ENCODE assay signal across 8 cellular contexts in genomic region chr17:74738051-74738996, GRCh38. TPM values are rescaled to one million over a fixed set of nuclear protein-coding genes. Genes with fewer than 3 reads are reported as not detected.
DNase-seq lines count a peak whose midpoint lies in the region; ATAC-seq and TF ChIP-seq lines count a peak whose summit lies in the region.

No MANE protein-coding gene starts in this region.

- H3K27me3 Mint-ChIP-seq in activated T-helper 17 cell treated with anti-CD3 and anti-CD28 coated beads, Interleukin-2, amount 50 U/mL, for 72 hours: no peaks in the 10 kb centered on the region

- H3K36me3 Mint-ChIP-seq in activated T-helper 17 cell treated with anti-CD3 and anti-CD28 coated beads, Interleukin-2, amount 50 U/mL, for 72 hours (ENCODE audit: low read depth): no peaks in the 10 kb centered on the region

- no peaks in the 10 kb centered on the region for H3K9me3 Mint-ChIP-seq in activated T-helper 17 cell treated with anti-CD3 and anti-CD28 coated beads, Interleukin-2, amount 50 U/mL, for 72 hours

- H3K79me2 ChIP-seq in DND-41 (ENCODE audit: insufficient read depth, low read length): peaks cover 8% of the 10 kb centered on the region
- no peaks in the 10 kb centered on the region for H3K79me2 ChIP-seq in OCI-LY3 (ENCODE audit: low read length)

- H3K36me3 ChIP-seq in DND-41 (ENCODE audit: insufficient read depth, low read length): no peaks in the 10 kb centered on the region; the same call in 1 of the 2 replicates
- no peaks in the 10 kb centered on the region for H3K36me3 ChIP-seq in OCI-LY3 (replicated peaks; ENCODE audit: low read depth, low read length)
- no peaks in the 10 kb centered on the region for H3K36me3 ChIP-seq in left lung
- H3K36me3 ChIP-seq in gastrocnemius medialis: no peaks in the 10 kb centered on the region

- TF ChIP-seq POLR2A in gastrocnemius medialis (IDR thresholded peaks at IDR 0.05): no peak

- peak overlapping the region; percentile 82 for H3K4me3 Mint-ChIP-seq in activated T-helper 17 cell treated with anti-CD3 and anti-CD28 coated beads, Interleukin-2, amount 50 U/mL, for 72 hours

- peaks cover 31% of the 10 kb centered on the region for H3K4me1 Mint-ChIP-seq in activated T-helper 17 cell treated with anti-CD3 and anti-CD28 coated beads, Interleukin-2, amount 50 U/mL, for 72 hours

- DNase-seq in DND-41: peak; percentile 97
- no peak for DNase-seq in left lung
- peak; percentile 72 for DNase-seq in stimulated activated naive CD4-positive, alpha-beta T cell treated with Interleukin-2 at 50 U/mL for 16 hours (lab: John Stamatoyannopoulos, UW)
- no peak for DNase-seq in glomerular visceral epithelial cell (ENCODE audit: extremely low spot score)
- no peak for DNase-seq in gastrocnemius medialis

- peak overlapping the region; percentile 58; the same call in 1 of the 2 replicates for H2AFZ ChIP-seq in DND-41 (ENCODE audit: low read depth, low read length)
- H2AFZ ChIP-seq in OCI-LY3 (ENCODE audit: low read depth, low read length): 0 out of 2 replicates have a peak overlapping the region, but pooled peaks have one; percentile 39

- H3K27me3 ChIP-seq in DND-41 (ENCODE audit: insufficient read depth, low read length, poor library complexity) (no peaks in the 10 kb centered on the region), OCI-LY3 (ENCODE audit: low read depth, low read length) (peaks cover 18% of the 10 kb centered on the region), left lung (peaks cover 21 to 60% of the 10 kb centered on the region in 2 donors), gastrocnemius medialis (peaks cover 58 to 78% (median 61%) of the 10 kb centered on the region in 3 donors)

- no peaks in the 10 kb centered on the region for H3K9me3 ChIP-seq in DND-41 (ENCODE audit: insufficient read depth, low read length, severe bottlenecking)
- no peaks in the 10 kb centered on the region for H3K9me3 ChIP-seq in OCI-LY3 (ENCODE audit: insufficient read depth, low read length)
- H3K9me3 ChIP-seq in left lung: no peaks in the 10 kb centered on the region
- no peaks in the 10 kb centered on the region for H3K9me3 ChIP-seq in gastrocnemius medialis

- intact Hi-C loops in left lung (cut with DNase I): loop anchor here in 1 of 2 donors (5.0 kb wide), 1 partner anchor 81 kb away; no protein-coding TSS in a partner anchor
- intact Hi-C loops in gastrocnemius medialis (cut with DNase I; ENCODE audit: low total_unique reads): no loop called here

- H3K9ac ChIP-seq in DND-41 (ENCODE audit: low read depth, low read length): peak overlapping the region; percentile 67
- H3K9ac ChIP-seq in OCI-LY3 (ENCODE audit: low read length): no peak overlapping the region

- TF ChIP-seq CTCF in DND-41 (IDR thresholded peaks at IDR 0.05; ENCODE audit: borderline replicate concordance, extremely low read depth, low read length, poor library complexity, severe bottlenecking) (no peak), OCI-LY3 (IDR thresholded peaks at IDR 0.05; ENCODE audit: low read depth, low read length) (no peak), left lung (IDR thresholded peaks at IDR 0.05) (no peak), gastrocnemius medialis (IDR thresholded peaks at IDR 0.05 in 4 of 5, conservative IDR thresholded peaks at IDR 0.05 in 1 of 5) (no peak)

- H3K27ac ChIP-seq in DND-41 (ENCODE audit: low read length): peak overlapping the region; percentile 78
- no peak overlapping the region for H3K27ac ChIP-seq in OCI-LY3 (ENCODE audit: low read length)
- peak overlapping the region in 1 of 2 donors; percentile 73 for H3K27ac ChIP-seq in left lung
- H3K27ac ChIP-seq in gastrocnemius medialis: no peak overlapping the region

- H3K4me1 ChIP-seq in DND-41 (ENCODE audit: insufficient read depth, low read length) (peaks cover 68% of the 10 kb centered on the region), OCI-LY3 (ENCODE audit: low read length) (no peaks in the 10 kb centered on the region), left lung (peaks cover 8 to 80% of the 10 kb centered on the region in 2 donors), gastrocnemius medialis (peaks cover 0 to 12% of the 10 kb centered on the region in 2 donors)

- in situ Hi-C loops in gastrocnemius medialis (cut with MboI; ENCODE audit: low sequenced_read_pairs in 4 of 4): no loop called here

- no peaks in the 10 kb centered on the region for H4K20me1 ChIP-seq in DND-41 (ENCODE audit: insufficient read depth, low read length)
- H4K20me1 ChIP-seq in OCI-LY3 (ENCODE audit: insufficient read depth, low read length): no peaks in the 10 kb centered on the region

- ATAC-seq in DND-41 (ENCODE audit: insufficient read depth, low read depth) (peak; percentile 83), GM21786 (IDR thresholded peaks at IDR 0.05; ENCODE audit: unreplicated experiment) (peak; percentile 52), left lung (peak; percentile 16), gastrocnemius medialis (no peak)
- peak; percentile 90 for ATAC-seq in activated T-helper 17 cell treated with anti-CD3 and anti-CD28 coated beads, Interleukin-2, amount 50 U/mL, for 72 hours (replicated peaks)

- H3K4me2 ChIP-seq in DND-41 (ENCODE audit: insufficient read depth, low read length) (peak overlapping the region; percentile 69), OCI-LY3 (ENCODE audit: low read length) (peak overlapping the region; percentile 38)

- peak overlapping the region; percentile 25 to 58 for H3K4me3 ChIP-seq in DND-41 (ENCODE audit: low read depth in 1 of 2, low read length in 2 of 2)
- 0 out of 2 replicates have a peak overlapping the region, but pooled peaks have one; percentile 16 for H3K4me3 ChIP-seq in OCI-LY3 (ENCODE audit: low read length)
- peak overlapping the region in 1 of 2 donors; percentile 47 for H3K4me3 ChIP-seq in left lung
- peak overlapping the region in 2 of 4 donors; percentile 35 to 44 for H3K4me3 ChIP-seq in gastrocnemius medialis

- peak overlapping the region; percentile 56 for H3K27ac Mint-ChIP-seq in activated T-helper 17 cell treated with anti-CD3 and anti-CD28 coated beads, Interleukin-2, amount 50 U/mL, for 72 hours

RNA-seq across cellular contexts. Expression of gene RAB37, which starts 1.3 kb away (rescaled TPM):
- total RNA-seq in activated T-helper 17 cell treated with anti-CD3 and anti-CD28 coated beads, Interleukin-2, amount 50 U/mL, for 72 hours: 1 to 10 TPM; 2.5 to 3.4 TPM
- total RNA-seq in left lung (1 to 10 TPM; 3.2 to 4.8 TPM), gastrocnemius medialis (1 to 10 TPM in 1 of 4 donors, under 1 TPM in 3; 0.24 to 3.7 (median 0.43) TPM)

RNA-seq across cellular contexts. Expression of gene NHERF1, which starts 10.1 kb away (rescaled TPM):
- 100 to 1,000 TPM in 1 of 2 donors, 10 to 100 TPM in 1; 76.2 to 160 TPM for total RNA-seq in activated T-helper 17 cell treated with anti-CD3 and anti-CD28 coated beads, Interleukin-2, amount 50 U/mL, for 72 hours
- total RNA-seq in left lung (10 to 100 TPM; 25.5 to 37.5 TPM), gastrocnemius medialis (1 to 10 TPM; 3.8 to 5.6 (median 5.5) TPM)

RNA-seq across cellular contexts. Expression of gene CD300LF, which starts 25.6 kb away (rescaled TPM):
- total RNA-seq in activated T-helper 17 cell treated with anti-CD3 and anti-CD28 coated beads, Interleukin-2, amount 50 U/mL, for 72 hours: not detected
- total RNA-seq in left lung: 10 to 100 TPM; 18.7 to 26.7 TPM
- not detected for total RNA-seq in gastrocnemius medialis

RNA-seq across cellular contexts. Expression of gene NAT9, which starts 37.8 kb away (rescaled TPM):
- total RNA-seq in activated T-helper 17 cell treated with anti-CD3 and anti-CD28 coated beads, Interleukin-2, amount 50 U/mL, for 72 hours: 10 to 100 TPM; 31.6 to 39.2 TPM
- total RNA-seq in left lung (10 to 100 TPM; 42.8 to 45.8 TPM), gastrocnemius medialis (10 to 100 TPM in 3 of 4 donors, 1 to 10 TPM in 1; 7.7 to 27.4 (median 14.5) TPM)

Comparison
In these comparisons a context has a peak if more than half of its experiments do, and no peak if none do; other contexts are left out.
1. ATAC-seq: peak in DND-41 (single experiment), GM21786 (single experiment), activated T-helper 17 cell treated with anti-CD3 and anti-CD28 coated beads, Interleukin-2, amount 50 U/mL, for 72 hours (single experiment) and left lung (single experiment); none in gastrocnemius medialis (0 of 2).
2. DNase-seq: peak in DND-41 (single experiment) and stimulated activated naive CD4-positive, alpha-beta T cell treated with Interleukin-2 at 50 U/mL for 16 hours (single experiment); none in left lung (0 of 2), glomerular visceral epithelial cell (single experiment) and gastrocnemius medialis (0 of 2).
3. RNA of gene NHERF1, which starts 10.1 kb away (total RNA-seq): 76.2 to 160 TPM in activated T-helper 17 cell treated with anti-CD3 and anti-CD28 coated beads, Interleukin-2, amount 50 U/mL, for 72 hours and 25.5 to 37.5 TPM in left lung; 3.8 to 5.6 TPM in gastrocnemius medialis; every median in the first group is over 4 times any median in the second.
4. RNA of gene CD300LF, which starts 25.6 kb away (total RNA-seq): 18.7 to 26.7 TPM in left lung; not detected in gastrocnemius medialis and not detected in activated T-helper 17 cell treated with anti-CD3 and anti-CD28 coated beads, Interleukin-2, amount 50 U/mL, for 72 hours; every median in the first group is over 10 times any median in the second.